In genomic region chr5:132473019-132473531, GRCh38 we compare ENCODE assay signal across 11 cellular contexts. TPM values are rescaled to one million over a fixed set of nuclear protein-coding genes. Genes with fewer than 3 reads are reported as not detected.
A peak's percentile ranks its signal among the peaks of the same experiment; 100 is the strongest.
DNase-seq lines count a peak whose midpoint lies in the region; ATAC-seq and TF ChIP-seq lines count a peak whose summit lies in the region.
"Had no signal": no experiment of that assay in that cellular context is flagged by ENCODE, and none has a peak within 500 bp of the region (broad histone marks: within the 10 kb centered on the region; RNA-seq: fewer than 3 reads in every experiment).

No MANE protein-coding gene starts in this region.

- H3K27ac Mint-ChIP-seq in activated naive CD4-positive, alpha-beta T cell treated with anti-CD3 and anti-CD28 coated beads, Interleukin-2, amount 50 U/mL, for 24 hours: peak overlapping the region; percentile 79
- H3K27ac Mint-ChIP-seq in stimulated activated memory B cell treated with anti-CD40 and anti-IgM and Interleukin-4, amounts not matched to agents 10 μg/mL and 1 μg/mL and 100 μg/mL, for 72 hours: peak overlapping the region; percentile 79

- H3K36me3 Mint-ChIP-seq in activated naive CD4-positive, alpha-beta T cell treated with anti-CD3 and anti-CD28 coated beads, Interleukin-2, amount 50 U/mL, for 24 hours: peaks cover 3% of the 10 kb centered on the region
- no peaks in the 10 kb centered on the region for H3K36me3 Mint-ChIP-seq in stimulated activated memory B cell treated with anti-CD40 and anti-IgM and Interleukin-4, amounts not matched to agents 10 μg/mL and 1 μg/mL and 100 μg/mL, for 72 hours

- H3K79me2 ChIP-seq in Loucy (ENCODE audit: insufficient read depth, low read length): peaks cover 13% of the 10 kb centered on the region

- H3K4me1 Mint-ChIP-seq in activated naive CD4-positive, alpha-beta T cell treated with anti-CD3 and anti-CD28 coated beads, Interleukin-2, amount 50 U/mL, for 24 hours: peaks cover 88% of the 10 kb centered on the region
- H3K4me1 Mint-ChIP-seq in stimulated activated memory B cell treated with anti-CD40 and anti-IgM and Interleukin-4, amounts not matched to agents 10 μg/mL and 1 μg/mL and 100 μg/mL, for 72 hours: peaks cover 72% of the 10 kb centered on the region

- H3K9me3 ChIP-seq in BLaER1 (no peaks in the 10 kb centered on the region), Loucy (ENCODE audit: insufficient read depth, low read depth, low read length) (no peaks in the 10 kb centered on the region), vagina (no peaks in the 10 kb centered on the region)
- H3K9me3 ChIP-seq: uterus had no signal

- no peaks in the 10 kb centered on the region for H3F3A ChIP-seq in Loucy (ENCODE audit: low read depth)

- H3K27ac ChIP-seq in BLaER1 (peak overlapping the region; percentile 69; the same call in 1 of the 2 replicates), vagina (no peak overlapping the region)
- H3K27ac ChIP-seq: C4-2B, uterus, VCaP had no signal

- H3K9me3 Mint-ChIP-seq in activated naive CD4-positive, alpha-beta T cell treated with anti-CD3 and anti-CD28 coated beads, Interleukin-2, amount 50 U/mL, for 24 hours: no peaks in the 10 kb centered on the region
- H3K9me3 Mint-ChIP-seq in stimulated activated memory B cell treated with anti-CD40 and anti-IgM and Interleukin-4, amounts not matched to agents 10 μg/mL and 1 μg/mL and 100 μg/mL, for 72 hours: no peaks in the 10 kb centered on the region

- H3K4me2 ChIP-seq in BLaER1 (peak overlapping the region; percentile 94), Loucy (ENCODE audit: low read depth, low read length, poor library complexity, severe bottlenecking) (peak overlapping the region; percentile 26)

- H3K4me1 ChIP-seq in BLaER1 (peaks cover 99% of the 10 kb centered on the region), Loucy (ENCODE audit: insufficient read depth, low read length, poor library complexity, severe bottlenecking) (peaks cover 49% of the 10 kb centered on the region), vagina (peaks cover 56% of the 10 kb centered on the region)
- H3K4me1 ChIP-seq: uterus had no signal

- H4K20me1 ChIP-seq in BLaER1: no peaks in the 10 kb centered on the region; the same call in 1 of the 2 replicates
- no peaks in the 10 kb centered on the region for H4K20me1 ChIP-seq in Loucy (ENCODE audit: insufficient read depth, low read length, poor library complexity, severe bottlenecking)

- H3K4me3 ChIP-seq in BLaER1 (no peak overlapping the region), Loucy (ENCODE audit: low read length, poor library complexity, severe bottlenecking) (no peak overlapping the region), vagina (no peak overlapping the region)
- H3K4me3 ChIP-seq: uterus had no signal

- no peak overlapping the region for H2AFZ ChIP-seq in Loucy (ENCODE audit: low read length)

- TF ChIP-seq CTCF in Loucy (conservative IDR thresholded peaks at IDR 0.05; ENCODE audit: low read length) (no peak), vagina (IDR thresholded peaks at IDR 0.05) (no peak)

- H3K36me3 ChIP-seq in BLaER1 (peaks cover 24% of the 10 kb centered on the region; the same call in 1 of the 2 replicates), Loucy (ENCODE audit: insufficient read depth, low read length) (no peaks in the 10 kb centered on the region), vagina (no peaks in the 10 kb centered on the region)
- H3K36me3 ChIP-seq: uterus had no signal

- TF ChIP-seq POLR2A in vagina (IDR thresholded peaks at IDR 0.05): no peak

- no peak overlapping the region for H3K9ac ChIP-seq in BLaER1
- H3K9ac ChIP-seq in Loucy (ENCODE audit: low read depth, low read length, poor library complexity, severe bottlenecking): peak overlapping the region; percentile 40

- H3K4me3 Mint-ChIP-seq in activated naive CD4-positive, alpha-beta T cell treated with anti-CD3 and anti-CD28 coated beads, Interleukin-2, amount 50 U/mL, for 24 hours: peak overlapping the region; percentile 40
- H3K4me3 Mint-ChIP-seq in stimulated activated memory B cell treated with anti-CD40 and anti-IgM and Interleukin-4, amounts not matched to agents 10 μg/mL and 1 μg/mL and 100 μg/mL, for 72 hours: peak overlapping the region; percentile 12

- no peaks in the 10 kb centered on the region for H3K27me3 ChIP-seq in BLaER1
- no peaks in the 10 kb centered on the region for H3K27me3 ChIP-seq in Loucy (ENCODE audit: insufficient read depth, low read length, poor library complexity, severe bottlenecking)
- no peaks in the 10 kb centered on the region for H3K27me3 ChIP-seq in vagina
- H3K27me3 ChIP-seq: uterus had no signal

- ATAC-seq in GM21423 (IDR thresholded peaks at IDR 0.05; ENCODE audit: unreplicated experiment): peak; percentile 81
- ATAC-seq in stimulated activated memory B cell treated with anti-CD40 and anti-IgM and Interleukin-4, amounts not matched to agents 10 μg/mL and 1 μg/mL and 100 μg/mL, for 72 hours: peak; percentile 95

- H3K9me2 ChIP-seq in Loucy (replicated peaks; ENCODE audit: low read depth, low read length): no peaks in the 10 kb centered on the region

- DNase-seq in kidney glomerular epithelial cell (lab: John Stamatoyannopoulos, UW) (no peak), vagina (ENCODE audit: extremely low spot score in 2 of 2) (no peak), NCI-H446 treated with DMSO at 0.1 percent for 48 hours (lab: John Stamatoyannopoulos, UW) (no peak)

- intact Hi-C loops in vagina (cut with DNase I): no loop called here

- H3K27me3 Mint-ChIP-seq in activated naive CD4-positive, alpha-beta T cell treated with anti-CD3 and anti-CD28 coated beads, Interleukin-2, amount 50 U/mL, for 24 hours: no peaks in the 10 kb centered on the region
- H3K27me3 Mint-ChIP-seq in stimulated activated memory B cell treated with anti-CD40 and anti-IgM and Interleukin-4, amounts not matched to agents 10 μg/mL and 1 μg/mL and 100 μg/mL, for 72 hours: no peaks in the 10 kb centered on the region

RNA-seq across cellular contexts. Expression of gene IRF1, which starts 17.5 kb away (rescaled TPM):
- 49.8 TPM for total RNA-seq in vagina
